In genomic region chr2:55418512-55419235, GRCh38 we compare ENCODE assay signal across 8 cellular contexts. TPM values are rescaled to one million over a fixed set of nuclear protein-coding genes. Genes with fewer than 3 reads are reported as not detected.
DNase-seq lines count a peak whose midpoint lies in the region; ATAC-seq and TF ChIP-seq lines count a peak whose summit lies in the region.

No MANE protein-coding gene starts in this region.

- no peak for ATAC-seq in activated naive CD4-positive, alpha-beta T cell treated with anti-CD3 and anti-CD28 coated beads, Interleukin-2, amount 50 U/mL, for 72 hours
- peak; percentile 7 for ATAC-seq in stimulated activated memory B cell treated with anti-CD40 and anti-IgM and Interleukin-4, amounts not matched to agents 10 μg/mL and 1 μg/mL and 100 μg/mL, for 72 hours
- no peak for ATAC-seq in HG02798 (IDR thresholded peaks at IDR 0.05; ENCODE audit: poor library complexity, unreplicated experiment)

- no peaks in the 10 kb centered on the region for H3K9me3 Mint-ChIP-seq in Calu3 (ENCODE audit: low read depth, unreplicated experiment)
- no peaks in the 10 kb centered on the region for H3K9me3 Mint-ChIP-seq in activated naive CD4-positive, alpha-beta T cell treated with anti-CD3 and anti-CD28 coated beads, Interleukin-2, amount 50 U/mL, for 72 hours
- H3K9me3 Mint-ChIP-seq in stimulated activated memory B cell treated with anti-CD40 and anti-IgM and Interleukin-4, amounts not matched to agents 10 μg/mL and 1 μg/mL and 100 μg/mL, for 72 hours = no peaks in the 10 kb centered on the region

- DNase-seq in Calu3 = no peak
- DNase-seq in Jurkat, Clone E6-1 (ENCODE audit: low read depth, low spot score) = no peak
- no peak for DNase-seq in activated naive CD4-positive, alpha-beta T cell treated with anti-CD3 and anti-CD28 coated beads, Interleukin-2, amount 50 U/mL, for 72 hours (ENCODE audit: low spot score in 2 of 2)
- DNase-seq in 8988T = no peak
- no peak for DNase-seq in GM19238 (ENCODE audit: insufficient read length, low spot score)

- H3K4me3 ChIP-seq in Jurkat, Clone E6-1 (ENCODE audit: low read length) = peak overlapping the region; percentile 83
- peak overlapping the region; percentile 83 for H3K4me3 ChIP-seq in iPS-11a (ENCODE audit: low read depth, low read length)

- intact Hi-C loops in Calu3 (cut with micrococcal nuclease; ENCODE audit: unreplicated experiment) = loop anchor here (5.0 kb wide), 2 partner anchors 51 to 116 kb away; no protein-coding TSS in a partner anchor

- no peak for TF ChIP-seq CTCF in Calu3 (IDR thresholded peaks at IDR 0.05; ENCODE audit: unreplicated experiment)

- H3K27me3 Mint-ChIP-seq in Calu3 (ENCODE audit: unreplicated experiment) = no peaks in the 10 kb centered on the region
- H3K27me3 Mint-ChIP-seq in stimulated activated memory B cell treated with anti-CD40 and anti-IgM and Interleukin-4, amounts not matched to agents 10 μg/mL and 1 μg/mL and 100 μg/mL, for 72 hours = no peaks in the 10 kb centered on the region

- H3K4me1 Mint-ChIP-seq in Calu3 (ENCODE audit: low read depth, unreplicated experiment) = peaks cover 29% of the 10 kb centered on the region
- peaks cover 44% of the 10 kb centered on the region for H3K4me1 Mint-ChIP-seq in stimulated activated memory B cell treated with anti-CD40 and anti-IgM and Interleukin-4, amounts not matched to agents 10 μg/mL and 1 μg/mL and 100 μg/mL, for 72 hours

- H3K36me3 Mint-ChIP-seq in Calu3 (ENCODE audit: insufficient read depth, unreplicated experiment) = peaks cover 42% of the 10 kb centered on the region
- peaks cover 0 to 5% of the 10 kb centered on the region in 2 donors for H3K36me3 Mint-ChIP-seq in activated naive CD4-positive, alpha-beta T cell treated with anti-CD3 and anti-CD28 coated beads, Interleukin-2, amount 50 U/mL, for 72 hours
- no peaks in the 10 kb centered on the region for H3K36me3 Mint-ChIP-seq in stimulated activated memory B cell treated with anti-CD40 and anti-IgM and Interleukin-4, amounts not matched to agents 10 μg/mL and 1 μg/mL and 100 μg/mL, for 72 hours

- CTCF ChIA-PET in Calu3 (lab: Charles Lee) = no interaction called here

- peak overlapping the region; percentile 91 for H3K27ac Mint-ChIP-seq in Calu3 (ENCODE audit: unreplicated experiment)
- H3K27ac Mint-ChIP-seq in activated naive CD4-positive, alpha-beta T cell treated with anti-CD3 and anti-CD28 coated beads, Interleukin-2, amount 50 U/mL, for 72 hours = peak overlapping the region; percentile 53 to 80
- peak overlapping the region; percentile 94 for H3K27ac Mint-ChIP-seq in stimulated activated memory B cell treated with anti-CD40 and anti-IgM and Interleukin-4, amounts not matched to agents 10 μg/mL and 1 μg/mL and 100 μg/mL, for 72 hours

- TSS peak; percentile 52 for BruUV-seq in Calu3 (replicated peaks; lab: Mats Ljungman, UMichigan)

- H3K4me3 Mint-ChIP-seq in Calu3 (ENCODE audit: low read depth, unreplicated experiment) = peak overlapping the region; percentile 96
- H3K4me3 Mint-ChIP-seq in stimulated activated memory B cell treated with anti-CD40 and anti-IgM and Interleukin-4, amounts not matched to agents 10 μg/mL and 1 μg/mL and 100 μg/mL, for 72 hours = peak overlapping the region; percentile 98

RNA-seq across cellular contexts. Expression of gene CCDC88A, which starts 1.0 kb away (rescaled TPM):
- 45.5 and 49.7 TPM in 2 replicates for total RNA-seq in Calu3 (2022)
- 54.2 TPM for polyA plus RNA-seq in Jurkat, Clone E6-1 (2012; ENCODE audit: insufficient read depth, insufficient read length)
- 10 to 100 TPM; 13.6 to 18.9 TPM for total RNA-seq in activated naive CD4-positive, alpha-beta T cell treated with anti-CD3 and anti-CD28 coated beads, Interleukin-2, amount 50 U/mL, for 72 hours
